In genomic region chr5:59583810-59584562, GRCh38 we compare ENCODE assay signal across 12 cellular contexts.
DNase-seq lines count a peak whose midpoint lies in the region; ATAC-seq and TF ChIP-seq lines count a peak whose summit lies in the region.
"Had no signal": no experiment of that assay in that cellular context is flagged by ENCODE, and none has a peak within 500 bp of the region (broad histone marks: within the 10 kb centered on the region; RNA-seq: fewer than 3 reads in every experiment).

No MANE protein-coding gene starts in this region.

- TF ChIP-seq CTCF in natural killer cell (IDR thresholded peaks at IDR 0.05) (no peak), mesothelial cell of epicardium (IDR thresholded peaks at IDR 0.05; ENCODE audit: unreplicated experiment) (no peak), glutamatergic neuron (IDR thresholded peaks at IDR 0.05; ENCODE audit: partially characterized antibody, unreplicated experiment) (no peak)

- H3K36me3 Mint-ChIP-seq in natural killer cell treated with Interleukin-12 subunit alpha and Interleukin-12 subunit beta and Interleukin-15 and Interleukin-18, amount 100 ng/mL, for 72 hours, result peaks cover 6% of the 10 kb centered on the region
- H3K36me3 Mint-ChIP-seq in natural killer cell (no peaks in the 10 kb centered on the region), mesothelial cell of epicardium (no peaks in the 10 kb centered on the region), glutamatergic neuron (ENCODE audit: unreplicated experiment) (no peaks in the 10 kb centered on the region)

- peaks cover 0 to 3% of the 10 kb centered on the region in 2 donors for H3K27me3 Mint-ChIP-seq in natural killer cell treated with Interleukin-12 subunit alpha and Interleukin-12 subunit beta and Interleukin-15 and Interleukin-18, amount 100 ng/mL, for 72 hours
- peaks cover 0 to 6% of the 10 kb centered on the region in 2 donors for H3K27me3 Mint-ChIP-seq in natural killer cell (ENCODE audit: low read depth in 2 of 2)
- H3K27me3 Mint-ChIP-seq in mesothelial cell of epicardium (ENCODE audit: low read depth), result no peaks in the 10 kb centered on the region
- H3K27me3 Mint-ChIP-seq in glutamatergic neuron (ENCODE audit: unreplicated experiment), result no peaks in the 10 kb centered on the region

- no peaks in the 10 kb centered on the region for H3K27me3 ChIP-seq in H7 (ENCODE audit: control insufficient read depth, insufficient read depth, low read length)
- H3K27me3 ChIP-seq: breast epithelium had no signal

- peak overlapping the region; percentile 1 for H3K4me3 Mint-ChIP-seq in natural killer cell treated with Interleukin-12 subunit alpha and Interleukin-12 subunit beta and Interleukin-15 and Interleukin-18, amount 100 ng/mL, for 72 hours
- H3K4me3 Mint-ChIP-seq in natural killer cell, result no peak overlapping the region
- H3K4me3 Mint-ChIP-seq in mesothelial cell of epicardium, result no peak overlapping the region
- no peak overlapping the region for H3K4me3 Mint-ChIP-seq in glutamatergic neuron (ENCODE audit: unreplicated experiment)
- H3K4me3 Mint-ChIP-seq: T-helper 17 cell had no signal

- H3K27ac Mint-ChIP-seq in natural killer cell treated with Interleukin-12 subunit alpha and Interleukin-12 subunit beta and Interleukin-15 and Interleukin-18, amount 100 ng/mL, for 72 hours, result peak overlapping the region; percentile 4 to 7
- no peak overlapping the region for H3K27ac Mint-ChIP-seq in natural killer cell
- peak overlapping the region; percentile 35 for H3K27ac Mint-ChIP-seq in mesothelial cell of epicardium
- H3K27ac Mint-ChIP-seq in glutamatergic neuron (ENCODE audit: unreplicated experiment), result no peak overlapping the region
- H3K27ac Mint-ChIP-seq: activated T-helper 2 cell treated with anti-CD3 and anti-CD28 coated beads, Interferon-gamma antibody, Interleukin-2, Interleukin-4, amounts not matched to agents 10 μg/mL and 5 μg/mL and 100 μg/mL, durations not matched to agents 14 hours and 24 hours and 36 hours; T-helper 17 cell had no signal

- H3K4me3 ChIP-seq in H7 (ENCODE audit: insufficient read depth, low read depth, low read length), result no peak overlapping the region
- H3K4me3 ChIP-seq: breast epithelium had no signal

- H3K27ac ChIP-seq in angular gyrus (ENCODE audit: low read depth, low read length), result peak overlapping the region; percentile 32
- H3K27ac ChIP-seq: breast epithelium had no signal

- peaks cover 13 to 23% of the 10 kb centered on the region in 2 donors for H3K4me1 Mint-ChIP-seq in natural killer cell treated with Interleukin-12 subunit alpha and Interleukin-12 subunit beta and Interleukin-15 and Interleukin-18, amount 100 ng/mL, for 72 hours (ENCODE audit: low read depth in 2 of 2)
- H3K4me1 Mint-ChIP-seq in natural killer cell (peaks cover 7 to 11% of the 10 kb centered on the region in 2 donors), mesothelial cell of epicardium (peaks cover 55% of the 10 kb centered on the region), glutamatergic neuron (ENCODE audit: low read depth, unreplicated experiment) (peaks cover 9% of the 10 kb centered on the region)
- H3K4me1 Mint-ChIP-seq: T-helper 17 cell had no signal

- H3K9me3 Mint-ChIP-seq in natural killer cell treated with Interleukin-12 subunit alpha and Interleukin-12 subunit beta and Interleukin-15 and Interleukin-18, amount 100 ng/mL, for 72 hours, result no peaks in the 10 kb centered on the region
- H3K9me3 Mint-ChIP-seq in natural killer cell (no peaks in the 10 kb centered on the region), mesothelial cell of epicardium (no peaks in the 10 kb centered on the region), glutamatergic neuron (ENCODE audit: unreplicated experiment) (peaks cover 2% of the 10 kb centered on the region)
- H3K9me3 Mint-ChIP-seq: activated T-helper 2 cell treated with anti-CD3 and anti-CD28 coated beads, Interferon-gamma antibody, Interleukin-2, Interleukin-4, amounts not matched to agents 10 μg/mL and 5 μg/mL and 100 μg/mL, durations not matched to agents 14 hours and 24 hours and 36 hours had no signal

- ATAC-seq in natural killer cell treated with Interleukin-12 subunit alpha and Interleukin-12 subunit beta and Interleukin-15 and Interleukin-18, amount 100 ng/mL, for 72 hours, result no peak
- no peak for ATAC-seq in natural killer cell
- ATAC-seq: T-helper 17 cell had no signal

- no peaks in the 10 kb centered on the region for H3K36me3 ChIP-seq in H7 (replicated peaks; ENCODE audit: control insufficient read depth, insufficient read depth, low read length)
- H3K36me3 ChIP-seq: breast epithelium had no signal

- DNase-seq in natural killer cell treated with Interleukin-12 subunit alpha and Interleukin-12 subunit beta and Interleukin-15 and Interleukin-18, amount 100 ng/mL, for 72 hours (ENCODE audit: low spot score), result no peak
- DNase-seq in natural killer cell (no peak), mesothelial cell of epicardium (ENCODE audit: low spot score in 2 of 2, unreplicated experiment in 2 of 2) (no peak), glutamatergic neuron (no peak), NCI-H526 (lab: John Stamatoyannopoulos, UW) (no peak), NK-92 (lab: John Stamatoyannopoulos, UW; ENCODE audit: unreplicated experiment) (no peak), H7 (no peak)
- DNase-seq: activated CD4-positive, alpha-beta T cell treated with anti-CD3 and anti-CD28 coated beads, Interleukin-2, amount 50 U/mL, for 4 hours; T-helper 17 cell had no signal

- intact Hi-C loops in natural killer cell (cut with micrococcal nuclease), result no loop called here

Comparison
In these comparisons a context has a peak if more than half of its experiments do, and no peak if none do; other contexts are left out.
1. H3K27ac Mint-ChIP-seq: peak in natural killer cell treated with Interleukin-12 subunit alpha and Interleukin-12 subunit beta and Interleukin-15 and Interleukin-18, amount 100 ng/mL, for 72 hours (2 of 2) and mesothelial cell of epicardium (single experiment); none in natural killer cell (0 of 2) and glutamatergic neuron (single experiment).